Comparison of ENCODE assay signal across 8 cellular contexts in genomic region chr15:30755036-30755687, GRCh38.
DNase-seq lines count a peak whose midpoint lies in the region; ATAC-seq and TF ChIP-seq lines count a peak whose summit lies in the region.
"Not testable (repeated sequence)": the region's sequence is repeated elsewhere in the genome, so short reads cannot be mapped to it uniquely, and the experiment has no call there.

No MANE protein-coding gene starts in this region.

- not testable (repeated sequence) for H3K4me2 ChIP-seq in fibroblast of lung (ENCODE audit: extremely low read depth, insufficient read depth, low read length)

- not testable (repeated sequence) for H3K27ac ChIP-seq in AG04450 (ENCODE audit: low read depth, low read length); fibroblast of lung (ENCODE audit: insufficient read depth, low read length)

- H3K27me3 Mint-ChIP-seq in naive thymus-derived CD8-positive, alpha-beta T cell, result not testable (repeated sequence)

- not testable (repeated sequence) for H3K36me3 Mint-ChIP-seq in naive thymus-derived CD8-positive, alpha-beta T cell

- not testable (repeated sequence) for H3K27me3 ChIP-seq in AG04450 (ENCODE audit: control insufficient read depth, insufficient read depth, low read length); fibroblast of lung (ENCODE audit: control insufficient read depth, insufficient read depth, low read length)

- peak; percentile 30 for TF ChIP-seq CTCF in AG04450 (IDR thresholded peaks at IDR 0.05; ENCODE audit: low read depth, low read length)
- TF ChIP-seq CTCF in fibroblast of lung (conservative IDR thresholded peaks at IDR 0.05 in 1 of 2, IDR thresholded peaks at IDR 0.05 in 1 of 2; ENCODE audit: low read depth in 1 of 2, low read length in 2 of 2), result peak; percentile 26 to 36

- not testable (repeated sequence) for H3K27ac Mint-ChIP-seq in naive thymus-derived CD8-positive, alpha-beta T cell

- not testable (repeated sequence) for H2AFZ ChIP-seq in fibroblast of lung (ENCODE audit: low read length)

- not testable (repeated sequence) for H3K9ac ChIP-seq in fibroblast of lung (ENCODE audit: insufficient read depth, low read length)

- not testable (repeated sequence) for H3K4me3 ChIP-seq in AG04450 (ENCODE audit: low read depth, low read length); fibroblast of lung (replicated peaks in 1 of 4; ENCODE audit: control extremely low read depth in 1 of 4, insufficient read depth in 1 of 4, low read depth in 3 of 4, low read length in 4 of 4)

- H4K20me1 ChIP-seq in fibroblast of lung (ENCODE audit: control insufficient read depth, extremely low read depth, insufficient read depth, low read length), result not testable (repeated sequence)

- DNase-seq in AG04450 (ENCODE audit: low read depth, low spot score); fibroblast of lung (ENCODE audit: low read depth in 2 of 2): not testable (repeated sequence)
- peak; percentile 64 for DNase-seq in activated CD4-positive, CD25-positive, alpha-beta regulatory T cell treated with anti-CD3 and anti-CD28 coated beads, Interleukin-2, amount 50 U/mL, for 16 hours (ENCODE audit: low read depth, low spot score)
- DNase-seq in activated gamma-delta T cell treated with Interleukin-2 at 50 U/mL for 16 hours, result peak; percentile 56
- DNase-seq in naive thymus-derived CD8-positive, alpha-beta T cell, result peak; percentile 43 to 84 (median 64)
- peak; percentile 59 to 63 for DNase-seq in stimulated activated CD4-positive, alpha-beta T cell treated with anti-CD3 and anti-CD28 coated beads, Interleukin-4, amount 100 ng/mL, for 48 hours (ENCODE audit: low read depth in 2 of 2)

- not testable (repeated sequence) for H3K79me2 ChIP-seq in fibroblast of lung (ENCODE audit: control insufficient read depth, insufficient read depth, low read length)

- not testable (repeated sequence) for H3K4me1 Mint-ChIP-seq in naive thymus-derived CD8-positive, alpha-beta T cell

- not testable (repeated sequence) for H3K36me3 ChIP-seq in fibroblast of lung (ENCODE audit: control insufficient read depth, insufficient read depth, low read length)

- H3K4me1 ChIP-seq in fibroblast of lung (ENCODE audit: control insufficient read depth, extremely low read depth, insufficient read depth, low read length), result not testable (repeated sequence)

- not testable (repeated sequence) for H3K4me3 Mint-ChIP-seq in naive thymus-derived CD8-positive, alpha-beta T cell

- not testable (repeated sequence) for H3K9me3 Mint-ChIP-seq in naive thymus-derived CD8-positive, alpha-beta T cell

- not testable (repeated sequence) for H3K9me3 ChIP-seq in AG04450 (ENCODE audit: control insufficient read depth, insufficient read depth, low read length); fibroblast of lung (ENCODE audit: control insufficient read depth, insufficient read depth, low read depth, low read length)

- CTCF ChIA-PET in AG04450 (lab: Charles Lee), result not testable (repeated sequence)

- POLR2A ChIA-PET in AG04450 (lab: Yijun Ruan, JAX); naive thymus-derived CD8-positive, alpha-beta T cell (lab: Charles Lee): not testable (repeated sequence)

- ATAC-seq in GM18907 (IDR thresholded peaks at IDR 0.05; ENCODE audit: unreplicated experiment), result peak; percentile 78
- ATAC-seq in HG03039 (IDR thresholded peaks at IDR 0.05; ENCODE audit: unreplicated experiment), result peak; percentile 65
- peak; percentile 63 to 76 for ATAC-seq in naive thymus-derived CD8-positive, alpha-beta T cell
